ENCODE assay signal across 9 cellular contexts in the genomic region with DNA sequence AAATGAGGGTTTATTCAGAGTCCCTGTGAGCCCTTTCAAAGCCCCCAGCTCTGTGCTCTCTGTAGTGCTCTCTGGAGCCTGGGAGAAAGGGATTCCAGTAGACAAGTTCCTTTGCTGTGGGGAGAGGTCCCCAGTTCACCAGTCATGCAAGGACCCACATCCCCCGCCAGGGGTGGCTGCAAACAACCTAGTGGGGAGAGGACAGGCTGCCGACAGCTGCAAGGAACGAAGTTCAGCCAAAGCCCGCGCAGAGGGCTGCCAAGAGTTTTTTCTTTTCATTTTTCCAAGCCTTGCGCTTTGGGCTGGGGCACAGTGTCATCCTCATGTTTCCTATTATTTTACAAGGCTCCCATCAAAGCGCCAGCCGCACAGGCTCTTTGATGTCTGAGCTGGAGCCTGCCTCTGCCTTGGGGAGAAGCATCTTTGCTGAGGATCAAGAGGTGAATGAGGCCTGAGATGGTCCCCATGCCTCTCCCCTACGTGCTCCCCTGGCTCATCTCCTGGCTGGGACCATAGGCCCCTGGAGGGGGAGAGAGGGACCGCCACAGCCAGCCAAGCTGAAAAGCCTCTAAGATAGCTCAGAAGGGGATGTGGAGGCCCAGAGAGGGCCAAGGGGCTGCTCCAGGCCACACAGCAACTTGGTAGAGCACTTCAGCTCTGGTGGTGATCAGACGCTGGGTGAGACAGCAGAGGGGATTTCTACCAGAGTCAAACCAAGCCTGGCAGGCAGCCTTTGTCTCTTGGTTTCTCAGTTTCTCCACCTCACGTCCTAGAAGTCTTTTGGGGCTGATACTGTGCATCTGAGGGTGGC. TPM values are rescaled to one million over a fixed set of nuclear protein-coding genes. Genes with fewer than 3 reads are reported as not detected.
A peak's percentile ranks its signal among the peaks of the same experiment; 100 is the strongest.
DNase-seq lines count a peak whose midpoint lies in the region; ATAC-seq, FAIRE-seq and TF ChIP-seq lines count a peak whose summit lies in the region.
"Had no signal": no experiment of that assay in that cellular context is flagged by ENCODE, and none has a peak within 500 bp of the region (broad histone marks: within the 10 kb centered on the region; RNA-seq: fewer than 3 reads in every experiment).

No MANE protein-coding gene starts in this region.

- H3K27ac Mint-ChIP-seq in activated CD8-positive, alpha-beta T cell treated with anti-CD3 and anti-CD28 coated beads for 36 hours: no peak overlapping the region
- no peak overlapping the region for H3K27ac Mint-ChIP-seq in activated CD8-positive, alpha-beta T cell treated with anti-CD3 and anti-CD28 coated beads, Interleukin-2, amount 10 ng/mL, durations not matched to agents 7 days and 5 days
- H3K27ac Mint-ChIP-seq in astrocyte (ENCODE audit: unreplicated experiment): no peak overlapping the region
- no peak overlapping the region for H3K27ac Mint-ChIP-seq in activated CD4-positive, alpha-beta T cell treated with anti-CD3 and anti-CD28 coated beads, Interleukin-2, amount 10 ng/mL, durations not matched to agents 24 days and 14 days

- peak overlapping the region; percentile 48 for H3K4me2 ChIP-seq in astrocyte (ENCODE audit: low read length)

- no peaks in the 10 kb centered on the region for H3K9me3 ChIP-seq in astrocyte (ENCODE audit: insufficient read depth, low read depth, low read length)

- H3K9me3 Mint-ChIP-seq in activated CD8-positive, alpha-beta T cell treated with anti-CD3 and anti-CD28 coated beads for 36 hours: no peaks in the 10 kb centered on the region
- H3K9me3 Mint-ChIP-seq in activated CD8-positive, alpha-beta T cell treated with anti-CD3 and anti-CD28 coated beads, Interleukin-2, amount 10 ng/mL, durations not matched to agents 7 days and 5 days (ENCODE audit: insufficient read depth): no peaks in the 10 kb centered on the region
- H3K9me3 Mint-ChIP-seq in astrocyte (ENCODE audit: unreplicated experiment): no peaks in the 10 kb centered on the region
- H3K9me3 Mint-ChIP-seq in activated CD4-positive, alpha-beta T cell treated with anti-CD3 and anti-CD28 coated beads, Interleukin-2, amount 10 ng/mL, durations not matched to agents 24 days and 14 days: no peaks in the 10 kb centered on the region

- CTCF ChIA-PET in activated CD8-positive, alpha-beta T cell treated with anti-CD3 and anti-CD28 coated beads for 36 hours (lab: Charles Lee): interaction anchor here (1.1 kb wide), 1 partner anchor 29 kb away, joined by 3 read pairs; no protein-coding TSS in a partner anchor
- CTCF ChIA-PET in activated CD8-positive, alpha-beta T cell treated with anti-CD3 and anti-CD28 coated beads, Interleukin-2, amount 10 ng/mL, durations not matched to agents 7 days and 5 days (lab: Charles Lee): no interaction called here

- peak; percentile 24 for ATAC-seq in activated CD8-positive, alpha-beta T cell treated with anti-CD3 and anti-CD28 coated beads for 36 hours
- ATAC-seq in activated CD8-positive, alpha-beta T cell treated with anti-CD3 and anti-CD28 coated beads, Interleukin-2, amount 10 ng/mL, durations not matched to agents 7 days and 5 days: no peak
- ATAC-seq in left lobe of liver (peak; percentile 82), GM19395 (IDR thresholded peaks at IDR 0.05; ENCODE audit: unreplicated experiment) (no peak)

- no peak for DNase-seq in activated CD8-positive, alpha-beta T cell treated with anti-CD3 and anti-CD28 coated beads for 36 hours
- no peak for DNase-seq in activated CD8-positive, alpha-beta T cell treated with anti-CD3 and anti-CD28 coated beads, Interleukin-2, amount 10 ng/mL, durations not matched to agents 7 days and 5 days
- DNase-seq in astrocyte (ENCODE audit: low read depth) (no peak), left lobe of liver (ENCODE audit: low spot score) (peak; percentile 70), ureter (ENCODE audit: low spot score) (peak; percentile 81)
- DNase-seq in activated naive CD4-positive, alpha-beta T cell treated with Interleukin-2 at 50 U/mL for 16 hours: no peak
- no peak for DNase-seq in activated CD4-positive, alpha-beta T cell treated with anti-CD3 and anti-CD28 coated beads, Interleukin-2, amount 10 ng/mL, durations not matched to agents 24 days and 14 days

- H2AFZ ChIP-seq in astrocyte (ENCODE audit: low read depth, low read length): peak overlapping the region; percentile 11

- peak overlapping the region; percentile 46 for H3K27ac ChIP-seq in astrocyte (ENCODE audit: low read depth, low read length)

- no peak for TF ChIP-seq CTCF in activated CD8-positive, alpha-beta T cell treated with anti-CD3 and anti-CD28 coated beads for 36 hours (IDR thresholded peaks at IDR 0.05)
- peak; percentile 31 for TF ChIP-seq CTCF in astrocyte (IDR thresholded peaks at IDR 0.05; ENCODE audit: insufficient read depth, low read depth, low read length)

- H3K36me3 ChIP-seq in astrocyte (ENCODE audit: insufficient read depth, low read length): no peaks in the 10 kb centered on the region

- H4K20me1 ChIP-seq in astrocyte (ENCODE audit: insufficient read depth, low read length): no peaks in the 10 kb centered on the region

- no peaks in the 10 kb centered on the region for H3K79me2 ChIP-seq in astrocyte (ENCODE audit: insufficient read depth, low read length)

- no peak overlapping the region for H3K4me3 ChIP-seq in astrocyte (ENCODE audit: insufficient read depth, low read depth, low read length)

- POLR2A ChIA-PET in activated CD8-positive, alpha-beta T cell treated with anti-CD3 and anti-CD28 coated beads for 36 hours (lab: Charles Lee): no interaction called here
- POLR2A ChIA-PET in activated CD8-positive, alpha-beta T cell treated with anti-CD3 and anti-CD28 coated beads, Interleukin-2, amount 10 ng/mL, durations not matched to agents 7 days and 5 days (lab: Charles Lee): no interaction called here

- H3K4me1 ChIP-seq in astrocyte (ENCODE audit: insufficient read depth, low read length): peaks cover 32% of the 10 kb centered on the region

- H3K36me3 Mint-ChIP-seq in activated CD8-positive, alpha-beta T cell treated with anti-CD3 and anti-CD28 coated beads for 36 hours (ENCODE audit: low read depth): no peaks in the 10 kb centered on the region
- H3K36me3 Mint-ChIP-seq in activated CD8-positive, alpha-beta T cell treated with anti-CD3 and anti-CD28 coated beads, Interleukin-2, amount 10 ng/mL, durations not matched to agents 7 days and 5 days (ENCODE audit: low read depth): no peaks in the 10 kb centered on the region
- H3K36me3 Mint-ChIP-seq in astrocyte (ENCODE audit: low read depth, unreplicated experiment): no peaks in the 10 kb centered on the region
- H3K36me3 Mint-ChIP-seq in activated CD4-positive, alpha-beta T cell treated with anti-CD3 and anti-CD28 coated beads, Interleukin-2, amount 10 ng/mL, durations not matched to agents 24 days and 14 days (ENCODE audit: low read depth): no peaks in the 10 kb centered on the region

- FAIRE-seq in astrocyte (lab: Jason Lieb, UNC): no peak
- FAIRE-seq: islet of Langerhans had no signal

- no peaks in the 10 kb centered on the region for H3K4me1 Mint-ChIP-seq in activated CD8-positive, alpha-beta T cell treated with anti-CD3 and anti-CD28 coated beads for 36 hours (ENCODE audit: low read depth)
- H3K4me1 Mint-ChIP-seq in activated CD8-positive, alpha-beta T cell treated with anti-CD3 and anti-CD28 coated beads, Interleukin-2, amount 10 ng/mL, durations not matched to agents 7 days and 5 days (ENCODE audit: low read depth): no peaks in the 10 kb centered on the region
- H3K4me1 Mint-ChIP-seq in astrocyte (ENCODE audit: low read depth, unreplicated experiment): peaks cover 15% of the 10 kb centered on the region
- no peaks in the 10 kb centered on the region for H3K4me1 Mint-ChIP-seq in activated CD4-positive, alpha-beta T cell treated with anti-CD3 and anti-CD28 coated beads, Interleukin-2, amount 10 ng/mL, durations not matched to agents 24 days and 14 days

- H3K9ac ChIP-seq in astrocyte (ENCODE audit: low read length): peak overlapping the region; percentile 54

- H3K27me3 ChIP-seq in astrocyte (ENCODE audit: insufficient read depth, low read length): no peaks in the 10 kb centered on the region

- no peak overlapping the region for H3K4me3 Mint-ChIP-seq in activated CD8-positive, alpha-beta T cell treated with anti-CD3 and anti-CD28 coated beads for 36 hours
- H3K4me3 Mint-ChIP-seq in activated CD8-positive, alpha-beta T cell treated with anti-CD3 and anti-CD28 coated beads, Interleukin-2, amount 10 ng/mL, durations not matched to agents 7 days and 5 days: no peak overlapping the region
- H3K4me3 Mint-ChIP-seq in astrocyte (ENCODE audit: unreplicated experiment): no peak overlapping the region
- H3K4me3 Mint-ChIP-seq in activated CD4-positive, alpha-beta T cell treated with anti-CD3 and anti-CD28 coated beads, Interleukin-2, amount 10 ng/mL, durations not matched to agents 24 days and 14 days: no peak overlapping the region

- intact Hi-C loops in activated CD8-positive, alpha-beta T cell treated with anti-CD3 and anti-CD28 coated beads for 36 hours (cut with micrococcal nuclease): no loop called here
- intact Hi-C loops in activated CD4-positive, alpha-beta T cell treated with anti-CD3 and anti-CD28 coated beads, Interleukin-2, amount 10 ng/mL, durations not matched to agents 24 days and 14 days (cut with micrococcal nuclease): no loop called here

- no peaks in the 10 kb centered on the region for H3K27me3 Mint-ChIP-seq in activated CD8-positive, alpha-beta T cell treated with anti-CD3 and anti-CD28 coated beads for 36 hours
- no peaks in the 10 kb centered on the region for H3K27me3 Mint-ChIP-seq in activated CD8-positive, alpha-beta T cell treated with anti-CD3 and anti-CD28 coated beads, Interleukin-2, amount 10 ng/mL, durations not matched to agents 7 days and 5 days (ENCODE audit: low read depth)
- H3K27me3 Mint-ChIP-seq in astrocyte (ENCODE audit: low read depth, unreplicated experiment): peaks cover 11% of the 10 kb centered on the region
- no peaks in the 10 kb centered on the region for H3K27me3 Mint-ChIP-seq in activated CD4-positive, alpha-beta T cell treated with anti-CD3 and anti-CD28 coated beads, Interleukin-2, amount 10 ng/mL, durations not matched to agents 24 days and 14 days

RNA-seq across cellular contexts. Expression of a gene that starts 50.5 kb away (rescaled TPM):
- total RNA-seq in activated CD8-positive, alpha-beta T cell treated with anti-CD3 and anti-CD28 coated beads for 36 hours: under 1 TPM; 0.18 to 0.22 TPM
- under 1 TPM in 1 of 2 experiments, not detected in 1; 0.10 TPM for total RNA-seq in activated CD8-positive, alpha-beta T cell treated with anti-CD3 and anti-CD28 coated beads, Interleukin-2, amount 10 ng/mL, durations not matched to agents 7 days and 5 days
- total RNA-seq in astrocyte (40.2 and 68.9 TPM in 2 replicates), left lobe of liver (51.7 TPM), ureter (73.9 TPM)
- total RNA-seq in activated CD4-positive, alpha-beta T cell treated with anti-CD3 and anti-CD28 coated beads, Interleukin-2, amount 10 ng/mL, durations not matched to agents 24 days and 14 days: not detected in 2 replicates

Comparison
In these comparisons a context has a peak if more than half of its experiments do, and no peak if none do; other contexts are left out.
1. ATAC-seq: peak in activated CD8-positive, alpha-beta T cell treated with anti-CD3 and anti-CD28 coated beads for 36 hours (single experiment) and left lobe of liver (single experiment); none in activated CD8-positive, alpha-beta T cell treated with anti-CD3 and anti-CD28 coated beads, Interleukin-2, amount 10 ng/mL, durations not matched to agents 7 days and 5 days (single experiment) and GM19395 (single experiment).
2. DNase-seq: peak in left lobe of liver (single experiment) and ureter (single experiment); none in activated CD8-positive, alpha-beta T cell treated with anti-CD3 and anti-CD28 coated beads for 36 hours (single experiment), activated CD8-positive, alpha-beta T cell treated with anti-CD3 and anti-CD28 coated beads, Interleukin-2, amount 10 ng/mL, durations not matched to agents 7 days and 5 days (single experiment), astrocyte (single experiment), activated naive CD4-positive, alpha-beta T cell treated with Interleukin-2 at 50 U/mL for 16 hours (single experiment) and activated CD4-positive, alpha-beta T cell treated with anti-CD3 and anti-CD28 coated beads, Interleukin-2, amount 10 ng/mL, durations not matched to agents 24 days and 14 days (single experiment).
3. RNA of a gene that starts 50.5 kb away (total RNA-seq): 73.9 TPM in ureter (single experiment), 51.7 TPM in left lobe of liver (single experiment) and 40.2 to 68.9 TPM in astrocyte; 0.18 to 0.22 TPM in activated CD8-positive, alpha-beta T cell treated with anti-CD3 and anti-CD28 coated beads for 36 hours, 0.10 TPM in activated CD8-positive, alpha-beta T cell treated with anti-CD3 and anti-CD28 coated beads, Interleukin-2, amount 10 ng/mL, durations not matched to agents 7 days and 5 days and not detected in activated CD4-positive, alpha-beta T cell treated with anti-CD3 and anti-CD28 coated beads, Interleukin-2, amount 10 ng/mL, durations not matched to agents 24 days and 14 days; every median in the first group is over 10 times any median in the second.